28 cellular contexts compared by ENCODE assay signal in genomic region chr1:5621692-5622091, GRCh38.
"Had no signal": no experiment of that assay in that cellular context is flagged by ENCODE, and none has a peak within 500 bp of the region (broad histone marks: within the 10 kb centered on the region; RNA-seq: fewer than 3 reads in every experiment).

No MANE protein-coding gene starts in this region.

- H3K27ac ChIP-seq: adrenal gland, breast epithelium, cardiac muscle cell, colonic mucosa, foreskin keratinocyte, gastrocnemius medialis, heart left ventricle had no signal

- ATAC-seq: activated CD4-positive, alpha-beta T cell treated with anti-CD3 and anti-CD28 coated beads for 36 hours; activated CD8-positive, alpha-beta T cell treated with anti-CD3 and anti-CD28 coated beads, Interleukin-2, amount 10 ng/mL, durations not matched to agents 7 days and 5 days; activated naive CD8-positive, alpha-beta T cell treated with anti-CD3 and anti-CD28 coated beads, Interleukin-2, amount 50 U/mL, for 24 hours; activated T-cell treated with anti-CD3 and anti-CD28 coated beads, Interleukin-2, amount 50 U/mL, for 4 hours; activated T-helper 17 cell treated with anti-CD3 and anti-CD28 coated beads, Interleukin-2, amount 50 U/mL, for 72 hours; gastrocnemius medialis had no signal

- H3K4me3 Mint-ChIP-seq: activated CD4-positive, alpha-beta memory T cell treated with anti-CD3 and anti-CD28 coated beads for 36 hours; activated CD4-positive, alpha-beta T cell treated with anti-CD3 and anti-CD28 coated beads for 36 hours; activated CD4-positive, alpha-beta T cell treated with anti-CD3 and anti-CD28 coated beads, Interleukin-2, amount 10 ng/mL, durations not matched to agents 24 days and 14 days; activated CD8-positive, alpha-beta T cell treated with anti-CD3 and anti-CD28 coated beads, Interleukin-2, amount 10 ng/mL, durations not matched to agents 7 days and 5 days; activated naive CD8-positive, alpha-beta T cell treated with anti-CD3 and anti-CD28 coated beads for 36 hours; activated naive CD8-positive, alpha-beta T cell treated with anti-CD3 and anti-CD28 coated beads, Interleukin-2, amount 50 U/mL, for 24 hours; activated T-cell treated with anti-CD3 and anti-CD28 coated beads, Interleukin-2, amount 50 U/mL, for 4 hours; activated T-helper 17 cell treated with anti-CD3 and anti-CD28 coated beads, Interleukin-2, amount 50 U/mL, for 72 hours had no signal

- H3K4me1 Mint-ChIP-seq: activated CD4-positive, alpha-beta T cell treated with anti-CD3 and anti-CD28 coated beads for 36 hours; activated CD4-positive, alpha-beta T cell treated with anti-CD3 and anti-CD28 coated beads, Interleukin-2, amount 10 ng/mL, durations not matched to agents 24 days and 14 days; activated naive CD8-positive, alpha-beta T cell treated with anti-CD3 and anti-CD28 coated beads for 36 hours; activated naive CD8-positive, alpha-beta T cell treated with anti-CD3 and anti-CD28 coated beads, Interleukin-2, amount 50 U/mL, for 24 hours; activated T-helper 17 cell treated with anti-CD3 and anti-CD28 coated beads, Interleukin-2, amount 50 U/mL, for 72 hours had no signal

- H3K9me3 ChIP-seq: adrenal gland, breast epithelium, colonic mucosa, gastrocnemius medialis, heart left ventricle had no signal

- H3K36me3 Mint-ChIP-seq: activated CD4-positive, alpha-beta memory T cell treated with anti-CD3 and anti-CD28 coated beads for 36 hours; activated naive CD8-positive, alpha-beta T cell treated with anti-CD3 and anti-CD28 coated beads for 36 hours; brain had no signal

- H3K4me3 ChIP-seq: adrenal gland, breast epithelium, cardiac muscle cell, colonic mucosa, gastrocnemius medialis, heart left ventricle had no signal

- H3K9me3 Mint-ChIP-seq: activated CD4-positive, alpha-beta memory T cell treated with anti-CD3 and anti-CD28 coated beads for 36 hours; activated CD4-positive, alpha-beta T cell treated with anti-CD3 and anti-CD28 coated beads, Interleukin-2, amount 10 ng/mL, durations not matched to agents 24 days and 14 days; activated naive CD8-positive, alpha-beta T cell treated with anti-CD3 and anti-CD28 coated beads for 36 hours; activated naive CD8-positive, alpha-beta T cell treated with anti-CD3 and anti-CD28 coated beads, Interleukin-2, amount 50 U/mL, for 24 hours; activated T-cell treated with anti-CD3 and anti-CD28 coated beads, Interleukin-2, amount 50 U/mL, for 4 hours; activated T-helper 17 cell treated with anti-CD3 and anti-CD28 coated beads, Interleukin-2, amount 50 U/mL, for 72 hours had no signal

- H3K36me3 ChIP-seq: adrenal gland, breast epithelium, cardiac muscle cell, colonic mucosa, gastrocnemius medialis, heart left ventricle had no signal

- H3K27ac Mint-ChIP-seq: activated CD4-positive, alpha-beta memory T cell treated with anti-CD3 and anti-CD28 coated beads for 36 hours; activated CD4-positive, alpha-beta T cell treated with anti-CD3 and anti-CD28 coated beads for 36 hours; activated CD4-positive, alpha-beta T cell treated with anti-CD3 and anti-CD28 coated beads, Interleukin-2, amount 10 ng/mL, durations not matched to agents 24 days and 14 days; activated CD8-positive, alpha-beta T cell treated with anti-CD3 and anti-CD28 coated beads, Interleukin-2, amount 10 ng/mL, durations not matched to agents 7 days and 5 days; activated naive CD8-positive, alpha-beta T cell treated with anti-CD3 and anti-CD28 coated beads for 36 hours; activated naive CD8-positive, alpha-beta T cell treated with anti-CD3 and anti-CD28 coated beads, Interleukin-2, amount 50 U/mL, for 24 hours; activated T-helper 17 cell treated with anti-CD3 and anti-CD28 coated beads, Interleukin-2, amount 50 U/mL, for 72 hours had no signal

- H3K27me3 ChIP-seq: cardiac muscle cell, colonic mucosa, foreskin keratinocyte had no signal

- DNase-seq: activated CD4-positive, alpha-beta memory T cell treated with anti-CD3 and anti-CD28 coated beads for 36 hours; activated CD4-positive, alpha-beta T cell treated with anti-CD3 and anti-CD28 coated beads for 36 hours; activated CD4-positive, alpha-beta T cell treated with anti-CD3 and anti-CD28 coated beads, Interleukin-2, amount 10 ng/mL, durations not matched to agents 24 days and 14 days; activated CD4-positive, CD25-positive, alpha-beta regulatory T cell; activated CD4-positive, CD25-positive, alpha-beta regulatory T cell treated with anti-CD3 and anti-CD28 coated beads, Interleukin-2, amount 50 U/mL, for 72 hours; activated CD8-positive, alpha-beta T cell treated with anti-CD3 and anti-CD28 coated beads, Interleukin-2, amount 10 ng/mL, durations not matched to agents 7 days and 5 days; activated effector memory CD4-positive, alpha-beta T cell treated with Interleukin-2 at 50 U/mL for 16 hours; activated gamma-delta T cell treated with Interleukin-2 at 50 U/mL for 16 hours; activated naive CD4-positive, alpha-beta T cell treated with anti-CD3 and anti-CD28 coated beads, Interleukin-2, amount 50 U/mL, for 16 hours; activated naive CD4-positive, alpha-beta T cell treated with Interleukin-2 at 50 U/mL for 16 hours; activated naive CD8-positive, alpha-beta T cell treated with anti-CD3 and anti-CD28 coated beads for 36 hours; activated naive CD8-positive, alpha-beta T cell treated with anti-CD3 and anti-CD28 coated beads, Interleukin-2, amount 50 U/mL, for 24 hours; activated T-cell treated with anti-CD3 and anti-CD28 coated beads, Interleukin-2, amount 50 U/mL, for 4 hours; adrenal gland; aorta; central memory CD4-positive, alpha-beta T cell; cerebellar nuclear complex; colonic mucosa; effector CD8-positive, alpha-beta T cell; glutamatergic neuron; heart left ventricle; T-helper 2 cell had no signal

- H3K4me1 ChIP-seq: adrenal gland, breast epithelium, colonic mucosa, foreskin keratinocyte, gastrocnemius medialis, heart left ventricle had no signal
